8 cellular contexts compared by ENCODE assay signal in the genomic region with DNA sequence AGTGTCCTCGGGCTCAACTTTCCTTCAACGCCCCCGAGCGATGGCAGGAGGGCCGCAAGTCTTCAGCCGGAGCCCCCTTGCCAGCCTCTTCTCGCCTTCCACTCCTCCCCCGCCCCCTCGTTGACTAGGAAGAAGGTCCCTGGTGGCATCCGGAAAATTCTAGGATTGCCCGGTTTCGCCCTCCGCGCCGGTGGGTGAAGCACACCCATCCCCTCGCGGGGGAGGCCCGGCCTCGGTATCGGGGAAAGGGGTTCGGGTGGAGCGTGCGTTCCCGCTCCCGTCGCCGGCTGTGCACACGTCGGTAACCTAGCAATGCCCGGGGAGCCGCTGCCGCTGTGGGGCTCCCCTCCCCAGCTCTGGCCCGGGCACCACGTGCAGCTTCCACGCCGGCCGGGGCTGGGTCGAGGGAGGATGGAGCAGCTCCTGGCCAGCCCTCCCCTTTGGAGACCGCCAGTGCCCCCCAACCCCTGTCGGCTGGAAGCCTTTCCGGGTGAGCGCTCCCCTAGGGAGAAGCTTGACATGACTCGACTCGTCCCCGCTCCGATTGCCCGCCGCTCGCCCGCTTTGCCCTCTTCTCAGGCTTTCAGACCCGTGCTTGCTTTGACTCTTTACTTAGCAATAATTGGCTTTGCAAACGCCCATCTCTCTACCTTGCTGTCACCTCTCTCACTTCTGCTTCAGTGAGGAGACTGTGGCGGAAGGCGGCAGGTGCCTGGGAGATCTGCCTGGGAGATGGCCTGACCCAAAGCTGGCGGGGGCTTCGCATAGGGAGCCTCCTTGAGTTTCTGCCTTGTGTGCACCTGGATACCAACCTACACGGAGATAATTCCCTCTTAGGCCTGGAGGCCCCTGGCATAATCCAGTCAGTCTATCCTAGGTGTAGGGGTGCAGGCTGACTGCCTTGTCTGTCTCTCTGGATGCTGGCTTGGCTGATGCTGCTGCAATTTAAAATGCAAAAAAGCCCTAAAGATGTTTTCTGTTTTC. TPM values are rescaled to one million over a fixed set of nuclear protein-coding genes. Genes with fewer than 3 reads are reported as not detected.
DNase-seq lines count a peak whose midpoint lies in the region; ATAC-seq and TF ChIP-seq lines count a peak whose summit lies in the region.

No MANE protein-coding gene starts in this region.

- H3K27me3 ChIP-seq in CD8-positive, alpha-beta T cell (ENCODE audit: insufficient read depth, low read length), result peaks cover 9% of the 10 kb centered on the region
- peaks cover 3 to 6% of the 10 kb centered on the region in 2 donors for H3K27me3 ChIP-seq in duodenal mucosa (ENCODE audit: control insufficient read depth in 1 of 2, insufficient read depth in 2 of 2, low read length in 2 of 2)
- H3K27me3 ChIP-seq in mucosa of rectum (ENCODE audit: control insufficient read depth in 2 of 2, insufficient read depth in 2 of 2, low read length in 2 of 2), result peaks cover 5 to 6% of the 10 kb centered on the region in 2 donors
- H3K27me3 ChIP-seq in uterus, result no peaks in the 10 kb centered on the region

- no peak overlapping the region for H3K27ac Mint-ChIP-seq in CD8-positive, alpha-beta T cell

- no peak for ATAC-seq in CD8-positive, alpha-beta T cell
- ATAC-seq in GM21367 (IDR thresholded peaks at IDR 0.05; ENCODE audit: unreplicated experiment), result no peak
- no peak for ATAC-seq in HG02981 (IDR thresholded peaks at IDR 0.05; ENCODE audit: unreplicated experiment)

- CTCF ChIA-PET in CD8-positive, alpha-beta T cell (lab: Charles Lee), result no interaction called here

- no peak for TF ChIP-seq POLR2A in uterus (IDR thresholded peaks at IDR 0.05)

- H3K4me3 Mint-ChIP-seq in CD8-positive, alpha-beta T cell, result peak overlapping the region; percentile 55

- H3K27me3 Mint-ChIP-seq in CD8-positive, alpha-beta T cell (ENCODE audit: low read depth), result peaks cover 46% of the 10 kb centered on the region

- DNase-seq in CD8-positive, alpha-beta T cell, result no peak
- DNase-seq in NCI-H187 treated with DMSO at 0.1 percent for 48 hours (lab: John Stamatoyannopoulos, UW) (peak; percentile 7), uterus (no peak), ACHN (no peak)

- peaks cover 12% of the 10 kb centered on the region for H3K4me1 Mint-ChIP-seq in CD8-positive, alpha-beta T cell (ENCODE audit: low read depth)

- no peak overlapping the region for H3K27ac ChIP-seq in CD8-positive, alpha-beta T cell (ENCODE audit: low read depth, low read length)
- H3K27ac ChIP-seq in duodenal mucosa (ENCODE audit: low read depth, low read length) (no peak overlapping the region), mucosa of rectum (ENCODE audit: low read depth in 2 of 2, low read length in 2 of 2) (no peak overlapping the region), uterus (peak overlapping the region in 1 of 2 donors; percentile 0)

- peaks cover 4% of the 10 kb centered on the region for H3K4me1 ChIP-seq in CD8-positive, alpha-beta T cell (ENCODE audit: insufficient read depth, low read length)
- H3K4me1 ChIP-seq in duodenal mucosa (ENCODE audit: control insufficient read depth in 1 of 2, insufficient read depth in 2 of 2, low read length in 2 of 2), result peaks cover 11 to 25% of the 10 kb centered on the region in 2 donors
- peaks cover 9 to 15% of the 10 kb centered on the region in 2 donors for H3K4me1 ChIP-seq in mucosa of rectum (ENCODE audit: control insufficient read depth in 2 of 2, insufficient read depth in 2 of 2, low read length in 2 of 2)
- no peaks in the 10 kb centered on the region for H3K4me1 ChIP-seq in uterus

- H3K9me3 ChIP-seq in CD8-positive, alpha-beta T cell (ENCODE audit: low read length), result no peaks in the 10 kb centered on the region
- H3K9me3 ChIP-seq in duodenal mucosa (ENCODE audit: control insufficient read depth in 1 of 2, low read length in 2 of 2), result no peaks in the 10 kb centered on the region
- H3K9me3 ChIP-seq in mucosa of rectum (ENCODE audit: control insufficient read depth in 2 of 2, low read length in 2 of 2), result no peaks in the 10 kb centered on the region
- no peaks in the 10 kb centered on the region for H3K9me3 ChIP-seq in uterus

- H3K36me3 Mint-ChIP-seq in CD8-positive, alpha-beta T cell, result no peaks in the 10 kb centered on the region

- intact Hi-C loops in CD8-positive, alpha-beta T cell (cut with DNase I, micrococcal nuclease), result no loop called here
- intact Hi-C loops in uterus (cut with DNase I; ENCODE audit: low total_unique reads), result no loop called here

- H3K9ac ChIP-seq in duodenal mucosa (ENCODE audit: low read depth in 1 of 2, low read length in 2 of 2) (peak overlapping the region in 1 of 2 donors; percentile 47), mucosa of rectum (ENCODE audit: low read depth in 1 of 2, low read length in 2 of 2) (peak overlapping the region in 1 of 2 donors; percentile 43)

- POLR2A ChIA-PET in CD8-positive, alpha-beta T cell (lab: Charles Lee), result no interaction called here

- H3K4me3 ChIP-seq in CD8-positive, alpha-beta T cell (ENCODE audit: low read depth, low read length), result no peak overlapping the region
- peak overlapping the region; percentile 65 to 73 for H3K4me3 ChIP-seq in duodenal mucosa (ENCODE audit: low read depth in 1 of 2, low read length in 2 of 2)
- H3K4me3 ChIP-seq in mucosa of rectum (ENCODE audit: low read length in 2 of 2), result peak overlapping the region; percentile 42 to 61
- peak overlapping the region; percentile 29 to 31 for H3K4me3 ChIP-seq in uterus

- no peak for TF ChIP-seq CTCF in CD8-positive, alpha-beta T cell (IDR thresholded peaks at IDR 0.05)
- TF ChIP-seq CTCF in uterus (IDR thresholded peaks at IDR 0.05), result no peak

- in situ Hi-C loops in ACHN (cut with HindIII; ENCODE audit: low pct_ligation_motif_present, low pct_unique_long_range_greater_than_20kb, low sequenced_read_pairs), result no loop called here

- no peaks in the 10 kb centered on the region for H3K9me3 Mint-ChIP-seq in CD8-positive, alpha-beta T cell

- H3K36me3 ChIP-seq in CD8-positive, alpha-beta T cell (ENCODE audit: insufficient read depth, low read length), result no peaks in the 10 kb centered on the region
- H3K36me3 ChIP-seq in duodenal mucosa (ENCODE audit: control insufficient read depth in 1 of 2, insufficient read depth in 2 of 2, low read length in 2 of 2) (no peaks in the 10 kb centered on the region), mucosa of rectum (ENCODE audit: control insufficient read depth in 2 of 2, insufficient read depth in 2 of 2, low read length in 2 of 2) (no peaks in the 10 kb centered on the region), uterus (no peaks in the 10 kb centered on the region)

RNA-seq across cellular contexts. Expression of gene CACNA1D, which starts 1.4 kb away (rescaled TPM):
- total RNA-seq in CD8-positive, alpha-beta T cell, result not detected
- total RNA-seq in uterus, result 10 to 100 TPM in 3 of 4 donors, under 1 TPM in 1; 0.88 to 97.5 (median 63.4) TPM
